Comparison of ENCODE assay signal across 8 cellular contexts in genomic region chr12:78470354-78471195, GRCh38.
A peak's percentile ranks its signal among the peaks of the same experiment; 100 is the strongest.
DNase-seq lines count a peak whose midpoint lies in the region; ATAC-seq and TF ChIP-seq lines count a peak whose summit lies in the region.

No MANE protein-coding gene starts in this region.

- no peaks in the 10 kb centered on the region for H3K9me2 ChIP-seq in OCI-LY1 (ENCODE audit: low read depth, low read length)

- H3F3A ChIP-seq in OCI-LY1 (ENCODE audit: insufficient read depth, low read length) = no peaks in the 10 kb centered on the region

- H2AFZ ChIP-seq in OCI-LY1 (ENCODE audit: low read length) = no peak overlapping the region
- H2AFZ ChIP-seq in fibroblast of lung (ENCODE audit: low read length) = no peak overlapping the region

- peak; percentile 26 for TF ChIP-seq CTCF in GM10266 (IDR thresholded peaks at IDR 0.05; ENCODE audit: control insufficient read depth, insufficient read depth, low read depth, missing control alignments)
- peak; percentile 56 for TF ChIP-seq CTCF in OCI-LY1 (IDR thresholded peaks at IDR 0.05; ENCODE audit: low read length)
- peak; percentile 51 to 75 for TF ChIP-seq CTCF in fibroblast of lung (conservative IDR thresholded peaks at IDR 0.05 in 1 of 2, IDR thresholded peaks at IDR 0.05 in 1 of 2; ENCODE audit: low read depth in 1 of 2, low read length in 2 of 2)

- ATAC-seq in HG03432 (IDR thresholded peaks at IDR 0.05; ENCODE audit: unreplicated experiment) = peak; percentile 61
- ATAC-seq in GM18520 (IDR thresholded peaks at IDR 0.05; ENCODE audit: unreplicated experiment) = no peak
- ATAC-seq in GM21786 (IDR thresholded peaks at IDR 0.05; ENCODE audit: unreplicated experiment) = no peak

- H3K4me2 ChIP-seq in OCI-LY1 (ENCODE audit: low read length) (no peak overlapping the region), fibroblast of lung (ENCODE audit: extremely low read depth, insufficient read depth, low read length) (no peak overlapping the region)

- no peaks in the 10 kb centered on the region for H3K27me3 ChIP-seq in OCI-LY1 (ENCODE audit: insufficient read depth, low read length)
- no peaks in the 10 kb centered on the region for H3K27me3 ChIP-seq in fibroblast of lung (ENCODE audit: control insufficient read depth, insufficient read depth, low read length)

- H3K4me1 ChIP-seq in OCI-LY1 (ENCODE audit: insufficient read depth, low read length, severe bottlenecking) (no peaks in the 10 kb centered on the region), fibroblast of lung (ENCODE audit: control insufficient read depth, extremely low read depth, insufficient read depth, low read length) (no peaks in the 10 kb centered on the region)

- H3K9me3 ChIP-seq in OCI-LY1 (ENCODE audit: low read length) (no peaks in the 10 kb centered on the region), fibroblast of lung (ENCODE audit: control insufficient read depth, insufficient read depth, low read depth, low read length) (no peaks in the 10 kb centered on the region)

- no peaks in the 10 kb centered on the region for H3K36me3 ChIP-seq in OCI-LY1 (ENCODE audit: insufficient read depth, low read length)
- H3K36me3 ChIP-seq in fibroblast of lung (ENCODE audit: control insufficient read depth, insufficient read depth, low read length) = no peaks in the 10 kb centered on the region

- no peak overlapping the region for H3K9ac ChIP-seq in OCI-LY1 (ENCODE audit: low read length)
- H3K9ac ChIP-seq in fibroblast of lung (ENCODE audit: insufficient read depth, low read length) = no peak overlapping the region

- H3K27ac ChIP-seq in OCI-LY1 (ENCODE audit: low read depth, low read length, poor library complexity, severe bottlenecking) = no peak overlapping the region
- no peak overlapping the region for H3K27ac ChIP-seq in fibroblast of lung (ENCODE audit: insufficient read depth, low read length)

- H3K79me2 ChIP-seq in OCI-LY1 (ENCODE audit: insufficient read depth, low read length) = no peaks in the 10 kb centered on the region
- H3K79me2 ChIP-seq in fibroblast of lung (ENCODE audit: control insufficient read depth, insufficient read depth, low read length) = no peaks in the 10 kb centered on the region

- H3K4me3 ChIP-seq in OCI-LY1 (ENCODE audit: low read depth, low read length, poor library complexity, severe bottlenecking) = no peak overlapping the region
- H3K4me3 ChIP-seq in fibroblast of lung (replicated peaks in 1 of 4; ENCODE audit: control extremely low read depth in 1 of 4, insufficient read depth in 1 of 4, low read depth in 3 of 4, low read length in 4 of 4) = no peak overlapping the region

- H4K20me1 ChIP-seq in OCI-LY1 (ENCODE audit: insufficient read depth, low read length) (no peaks in the 10 kb centered on the region), fibroblast of lung (ENCODE audit: control insufficient read depth, extremely low read depth, insufficient read depth, low read length) (no peaks in the 10 kb centered on the region)

- DNase-seq in GM10266 (ENCODE audit: extremely low spot score) (peak; percentile 3), fibroblast of lung (ENCODE audit: low read depth in 2 of 2) (peak; percentile 53 to 69), smooth muscle cell of the brain vasculature (ENCODE audit: low read depth, low spot score) (peak; percentile 20), NOMO-1 treated with dmso at 0.1 percent for 144 hours (lab: John Stamatoyannopoulos, UW; ENCODE audit: unreplicated experiment) (no peak)
